In the genomic region with DNA sequence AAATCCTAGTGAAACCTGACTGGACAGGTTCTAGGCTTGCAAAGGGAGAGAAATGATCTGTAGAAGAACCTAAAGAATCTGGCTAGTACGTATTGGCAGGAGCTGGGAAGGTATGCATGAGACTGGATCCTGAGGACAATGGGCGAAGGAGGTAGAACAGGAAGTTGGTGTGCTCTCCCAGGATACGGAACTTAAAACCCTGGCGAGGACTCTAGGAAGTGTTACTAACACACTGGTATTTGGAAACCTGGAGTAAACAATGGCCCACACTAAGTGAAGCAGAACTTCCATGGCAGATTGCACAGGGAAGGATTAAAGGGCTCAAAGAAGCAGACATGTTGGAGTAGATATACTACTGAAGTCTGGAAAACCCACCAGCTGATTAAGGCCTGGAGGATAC, we compare ENCODE assay signal across 26 cellular contexts. TPM values are rescaled to one million over a fixed set of nuclear protein-coding genes. Genes with fewer than 3 reads are reported as not detected.
"Had no signal": no experiment of that assay in that cellular context is flagged by ENCODE, and none has a peak within 500 bp of the region (broad histone marks: within the 10 kb centered on the region; RNA-seq: fewer than 3 reads in every experiment).

No MANE protein-coding gene starts in this region.

- H3K9me3 ChIP-seq: SJSA1, SK-N-SH had no signal

- H3K4me3 ChIP-seq: K562, SJSA1 had no signal

- H3K27me3 ChIP-seq: SJSA1 had no signal

- DNase-seq: Kasumi-1, MM.1S, MV-4-11, NCI-H1048, NCI-H1105, NCI-H1417, NCI-H1436 treated with DMSO at 0.1 percent for 48 hours, NCI-H1694 treated with DMSO at 0.1 percent for 48 hours, NCI-H2029, NCI-H2081 treated with DMSO at 0.1 percent for 48 hours, NCI-H2171, NCI-H226, NCI-H446, NCI-H510A, NCI-H524 treated with DMSO at 0.1 percent for 48 hours, NCI-H69, NCI-H774, Right ventricle myocardium superior, RPMI8226, SIG-M5, SK-N-SH had no signal

- ATAC-seq: K562 had no signal

- H3K4me1 ChIP-seq: SJSA1 had no signal

- H3K27ac ChIP-seq: HL-60, KMS-11, SJSA1 had no signal

- H3K36me3 ChIP-seq: SJSA1 had no signal

RNA-seq across cellular contexts. Expression of gene CFP, which starts 19.2 kb away (rescaled TPM):
- total RNA-seq: M059J had no signal
